13 cellular contexts compared by ENCODE assay signal in the genomic region with DNA sequence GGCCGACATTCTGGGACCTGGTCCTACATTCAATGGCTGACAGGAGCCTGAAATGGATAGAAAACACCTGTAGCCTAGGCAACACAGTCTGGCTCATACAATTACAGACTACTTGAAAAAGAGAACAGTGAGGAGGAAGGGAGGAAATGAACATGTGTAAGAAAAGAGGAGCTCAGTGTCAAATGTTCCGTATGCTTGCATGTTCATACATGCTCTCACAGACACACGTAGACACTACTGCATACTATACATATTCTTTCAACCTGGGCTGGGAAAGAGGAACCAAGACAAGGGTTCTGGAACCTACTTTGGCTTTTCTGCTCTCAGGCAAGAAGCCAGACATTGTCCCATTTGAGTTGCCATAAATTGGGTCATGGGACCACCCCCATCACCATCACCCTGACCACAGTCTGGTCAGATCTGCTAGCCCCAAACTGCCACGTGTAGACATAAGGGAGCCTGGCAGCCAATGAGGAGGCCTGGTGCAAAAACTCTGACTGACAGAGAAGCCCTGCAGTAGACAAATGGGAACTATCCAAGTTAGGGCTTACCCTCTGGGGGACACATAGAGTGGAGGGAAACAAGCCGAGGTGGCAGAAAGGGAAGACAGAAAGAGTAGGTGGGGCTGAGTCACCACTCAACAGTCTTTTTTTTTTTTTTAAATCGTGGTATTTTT.
DNase-seq lines count a peak whose midpoint lies in the region; ATAC-seq, FAIRE-seq and TF ChIP-seq lines count a peak whose summit lies in the region.
"Had no signal": no experiment of that assay in that cellular context is flagged by ENCODE, and none has a peak within 500 bp of the region (broad histone marks: within the 10 kb centered on the region; RNA-seq: fewer than 3 reads in every experiment).

No MANE protein-coding gene starts in this region.

- peaks cover 8% of the 10 kb centered on the region for H3K27me3 Mint-ChIP-seq in activated B cell treated with CpG ODN at 0.5 μM for 24 hours
- no peaks in the 10 kb centered on the region for H3K27me3 Mint-ChIP-seq in T-helper 2 cell treated with Interferon-gamma antibody and Interleukin-4, amounts not matched to agents 5 μg/mL and 100 μg/mL, for 36 hours (ENCODE audit: low read depth)

- no peaks in the 10 kb centered on the region for H3K27me3 ChIP-seq in hepatocyte

- H3K4me2 ChIP-seq in hepatocyte: no peak overlapping the region

- peak; percentile 51 for ATAC-seq in GM18519 (IDR thresholded peaks at IDR 0.05; ENCODE audit: low FRiP score, unreplicated experiment)
- peak; percentile 57 for ATAC-seq in HG02610 (IDR thresholded peaks at IDR 0.05; ENCODE audit: unreplicated experiment)
- peak; percentile 53 for ATAC-seq in activated B cell treated with CpG ODN at 0.5 μM for 24 hours (ENCODE audit: low read depth)
- ATAC-seq: right cardiac atrium had no signal

- H3K4me3 Mint-ChIP-seq in activated B cell treated with CpG ODN at 0.5 μM for 24 hours: no peak overlapping the region
- H3K4me3 Mint-ChIP-seq in T-helper 2 cell treated with Interferon-gamma antibody and Interleukin-4, amounts not matched to agents 5 μg/mL and 100 μg/mL, for 36 hours: no peak overlapping the region
- H3K4me3 Mint-ChIP-seq: CD14-positive monocyte had no signal

- H3K4me3 ChIP-seq in hepatocyte: no peak overlapping the region

- no peaks in the 10 kb centered on the region for H3K9me3 ChIP-seq in hepatocyte (ENCODE audit: low read depth)

- WGBS in hepatocyte (ENCODE audit: low lambda C conversion rate, missing lambda C conversion rate): 81% methylated on average over 6 of the region's 6 CpGs

- H3K27ac ChIP-seq in hepatocyte: no peak overlapping the region

- H3K36me3 ChIP-seq in hepatocyte (replicated peaks; ENCODE audit: insufficient read depth, low read depth): no peaks in the 10 kb centered on the region

- H4K20me1 ChIP-seq in hepatocyte (ENCODE audit: insufficient read depth, poor library complexity, severe bottlenecking): no peaks in the 10 kb centered on the region

- no peak for FAIRE-seq in HTR-8/SVneo (lab: Jason Lieb, UNC)
- FAIRE-seq: astrocyte, H54 had no signal

- DNase-seq in CD1c-positive myeloid dendritic cell (ENCODE audit: extremely low spot score): peak; percentile 80
- DNase-seq in activated B cell treated with CpG ODN at 0.5 μM for 24 hours: no peak
- DNase-seq in HTR-8/SVneo (ENCODE audit: insufficient read length, low spot score): no peak
- no peak for DNase-seq in hepatocyte (ENCODE audit: low spot score)
- DNase-seq in T-helper 2 cell treated with Interferon-gamma antibody and Interleukin-4, amounts not matched to agents 5 μg/mL and 100 μg/mL, for 36 hours (ENCODE audit: low spot score): no peak
- no peak for DNase-seq in NCI-H526 treated with DMSO at 0.1 percent for 48 hours (lab: John Stamatoyannopoulos, UW)
- DNase-seq: NCI-H2081, right cardiac atrium had no signal

- TF ChIP-seq CTCF in activated B cell treated with CpG ODN at 0.5 μM for 24 hours (IDR thresholded peaks at IDR 0.05): no peak
- TF ChIP-seq CTCF in hepatocyte (IDR thresholded peaks at IDR 0.05; ENCODE audit: poor library complexity): no peak

- no peaks in the 10 kb centered on the region for H3K9me3 Mint-ChIP-seq in activated B cell treated with CpG ODN at 0.5 μM for 24 hours
- H3K9me3 Mint-ChIP-seq in T-helper 2 cell treated with Interferon-gamma antibody and Interleukin-4, amounts not matched to agents 5 μg/mL and 100 μg/mL, for 36 hours: peaks cover 12% of the 10 kb centered on the region

- intact Hi-C loops in activated B cell treated with CpG ODN at 0.5 μM for 24 hours (cut with micrococcal nuclease): no loop called here

- peak overlapping the region; percentile 8 for H3K27ac Mint-ChIP-seq in activated B cell treated with CpG ODN at 0.5 μM for 24 hours
- no peak overlapping the region for H3K27ac Mint-ChIP-seq in T-helper 2 cell treated with Interferon-gamma antibody and Interleukin-4, amounts not matched to agents 5 μg/mL and 100 μg/mL, for 36 hours

- POLR2A ChIA-PET in activated B cell treated with CpG ODN at 0.5 μM for 24 hours (lab: Charles Lee): no interaction called here

- no peaks in the 10 kb centered on the region for H3K79me2 ChIP-seq in hepatocyte

- peaks cover 22% of the 10 kb centered on the region for H3K4me1 Mint-ChIP-seq in activated B cell treated with CpG ODN at 0.5 μM for 24 hours
- peaks cover 14% of the 10 kb centered on the region for H3K4me1 Mint-ChIP-seq in T-helper 2 cell treated with Interferon-gamma antibody and Interleukin-4, amounts not matched to agents 5 μg/mL and 100 μg/mL, for 36 hours (ENCODE audit: low read depth)

- H3K4me1 ChIP-seq in hepatocyte (ENCODE audit: insufficient read depth): no peaks in the 10 kb centered on the region

- no peaks in the 10 kb centered on the region for H3K9me2 ChIP-seq in hepatocyte (replicated peaks; ENCODE audit: insufficient read depth)

- no peaks in the 10 kb centered on the region for H3K36me3 Mint-ChIP-seq in activated B cell treated with CpG ODN at 0.5 μM for 24 hours (ENCODE audit: low read depth)
- H3K36me3 Mint-ChIP-seq in T-helper 2 cell treated with Interferon-gamma antibody and Interleukin-4, amounts not matched to agents 5 μg/mL and 100 μg/mL, for 36 hours (ENCODE audit: low read depth): peaks cover 1% of the 10 kb centered on the region

- CTCF ChIA-PET in activated B cell treated with CpG ODN at 0.5 μM for 24 hours (lab: Charles Lee): no interaction called here

- H2AFZ ChIP-seq in hepatocyte: no peak overlapping the region
